In the genomic region with DNA sequence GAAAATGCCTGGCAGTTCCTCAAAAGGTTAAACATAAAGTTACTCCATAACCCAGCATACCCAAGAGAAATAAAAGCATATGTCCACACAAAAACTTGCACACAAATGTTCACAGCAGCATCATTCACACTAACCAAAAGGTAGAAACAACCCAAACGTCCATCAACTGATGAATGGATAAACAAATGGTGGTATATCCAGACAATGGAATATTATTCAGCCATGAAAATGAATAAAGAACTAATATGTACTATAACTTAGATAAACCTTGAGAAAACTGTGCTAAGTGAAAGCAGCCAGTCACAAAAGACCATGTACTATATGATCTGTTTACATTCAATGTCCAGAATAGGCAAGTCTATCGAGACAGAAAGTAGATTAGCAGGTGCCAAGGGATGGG, we compare ENCODE assay signal across 1 cellular context.
TF ChIP-seq lines count a peak whose summit lies in the region.

No MANE protein-coding gene starts in this region.

TF ChIP-seq in IMR-90, 13 proteins besides CTCF, POLR2A, EP300 and RAD21 (continued from another document):
- TF ChIP-seq MAZ (IDR thresholded peaks at IDR 0.05; ENCODE audit: borderline replicate concordance, low read depth, low read length) (no peak), NFE2L2 (IDR thresholded peaks at IDR 0.05; ENCODE audit: low read depth, low read length) (no peak), CHD1 (IDR thresholded peaks at IDR 0.05; ENCODE audit: low read depth, low read length) (no peak), FOS (IDR thresholded peaks at IDR 0.05; ENCODE audit: low read depth, low read length) (no peak), MAFK (IDR thresholded peaks at IDR 0.05; ENCODE audit: low read depth, low read length) (no peak), RFX5 (IDR thresholded peaks at IDR 0.05; ENCODE audit: low read depth, low read length) (no peak), ELK1 (IDR thresholded peaks at IDR 0.05; ENCODE audit: borderline replicate concordance, low read depth, low read length) (no peak), MXI1 (IDR thresholded peaks at IDR 0.05; ENCODE audit: borderline replicate concordance, low read depth, low read length) (no peak), RCOR1 (IDR thresholded peaks at IDR 0.05; ENCODE audit: insufficient replicate concordance, low read length) (no peak), CEBPB (IDR thresholded peaks at IDR 0.05; ENCODE audit: low read depth, low read length) (no peak)
